In genomic region chr2:130391872-130392670, GRCh38 we compare ENCODE assay signal across 8 cellular contexts. TPM values are rescaled to one million over a fixed set of nuclear protein-coding genes. Genes with fewer than 3 reads are reported as not detected.
DNase-seq lines count a peak whose midpoint lies in the region; ATAC-seq, FAIRE-seq and TF ChIP-seq lines count a peak whose summit lies in the region.

No MANE protein-coding gene starts in this region.

- no peaks in the 10 kb centered on the region for H3K9me3 Mint-ChIP-seq in CD4-positive, alpha-beta T cell

- FAIRE-seq in keratinocyte (lab: Jason Lieb, UNC) = no peak

- intact Hi-C loops in CD4-positive, alpha-beta T cell (cut with DNase I, micrococcal nuclease) = no loop called here

- H3K9me1 ChIP-seq in keratinocyte (ENCODE audit: control insufficient read depth, extremely low read depth, insufficient read depth, low read length) = no peaks in the 10 kb centered on the region

- no peak overlapping the region for H3K27ac ChIP-seq in CD4-positive, alpha-beta T cell (ENCODE audit: low read depth, low read length)
- no peak overlapping the region for H3K27ac ChIP-seq in keratinocyte (ENCODE audit: control insufficient read depth, insufficient read depth, low read length)

- H2AFZ ChIP-seq in keratinocyte (ENCODE audit: control insufficient read depth, low read length) = peak overlapping the region; percentile 84

- DNase-seq in CD4-positive, alpha-beta T cell = no peak
- peak; percentile 34 for DNase-seq in M059J (ENCODE audit: low read depth)
- no peak for DNase-seq in astrocyte of the cerebellum (ENCODE audit: low read depth)
- no peak for DNase-seq in keratinocyte (ENCODE audit: low read depth, low spot score)
- peak; percentile 38 for DNase-seq in stimulated activated naive CD8-positive, alpha-beta T cell treated with anti-CD3 and anti-CD28 coated beads, Interleukin-15, Interleukin-2, amounts not matched to agents 100 U/mL and 50 U/mL, for 24 hours
- no peak for DNase-seq in A172 (ENCODE audit: low spot score)
- DNase-seq in G401 (ENCODE audit: low spot score) = no peak

- H3K9ac ChIP-seq in keratinocyte (ENCODE audit: control insufficient read depth, extremely low read depth, insufficient read depth, low read length) = peak overlapping the region; percentile 41

- TF ChIP-seq CTCF in CD4-positive, alpha-beta T cell (IDR thresholded peaks at IDR 0.05) = no peak
- no peak for TF ChIP-seq CTCF in astrocyte of the cerebellum (IDR thresholded peaks at IDR 0.05; ENCODE audit: low read depth, low read length, missing control alignments)
- no peak for TF ChIP-seq CTCF in keratinocyte (optimal IDR thresholded peaks at IDR 0.05 in 1 of 3, IDR thresholded peaks at IDR 0.05 in 1 of 3, conservative IDR thresholded peaks at IDR 0.05 in 1 of 3; ENCODE audit: extremely low read depth in 1 of 3, insufficient read depth in 2 of 3, low read length in 3 of 3)

- dilution Hi-C loops in keratinocyte (cut with MboI; ENCODE audit: extremely low pct_ligation_motif_present, low sequenced_read_pairs) = no loop called here

- POLR2A ChIA-PET in CD4-positive, alpha-beta T cell (lab: Charles Lee) = interaction anchor here (1.5 kb wide), 1 partner anchor 50 kb away, joined by 7 read pairs; the partner anchor contains the start of gene IMP4

- H3K4me3 ChIP-seq in astrocyte of the cerebellum (ENCODE audit: low read depth, low read length) (peak overlapping the region; percentile 64), keratinocyte (ENCODE audit: control insufficient read depth in 2 of 3, extremely low read depth in 1 of 3, insufficient read depth in 2 of 3, low read depth in 1 of 3, low read length in 3 of 3) (peak overlapping the region; percentile 58 to 74 (median 71))

- peaks cover 13% of the 10 kb centered on the region for H3K4me1 Mint-ChIP-seq in CD4-positive, alpha-beta T cell (ENCODE audit: low read depth)

- in situ Hi-C loops in astrocyte of the cerebellum (cut with HindIII; ENCODE audit: low sequenced_read_pairs) (no loop called here), G401 (cut with HindIII; ENCODE audit: low sequenced_read_pairs) (no loop called here)

- peak overlapping the region; percentile 53 for H3K4me2 ChIP-seq in keratinocyte (ENCODE audit: control insufficient read depth, extremely low read depth, insufficient read depth, low read depth, low read length)

- no peaks in the 10 kb centered on the region for H4K20me1 ChIP-seq in keratinocyte (ENCODE audit: control insufficient read depth, extremely low read depth, insufficient read depth, low read length)

- no peaks in the 10 kb centered on the region for H3K36me3 Mint-ChIP-seq in CD4-positive, alpha-beta T cell (ENCODE audit: low read depth)

- CTCF ChIA-PET in CD4-positive, alpha-beta T cell (lab: Charles Lee) = no interaction called here

- H3K9me3 ChIP-seq in CD4-positive, alpha-beta T cell (ENCODE audit: control insufficient read depth, low read length) = no peaks in the 10 kb centered on the region
- no peaks in the 10 kb centered on the region for H3K9me3 ChIP-seq in keratinocyte (ENCODE audit: control insufficient read depth, low read depth, low read length)

- peak overlapping the region; percentile 87 for H3K4me3 Mint-ChIP-seq in CD4-positive, alpha-beta T cell

- H3K79me2 ChIP-seq in keratinocyte (ENCODE audit: control insufficient read depth, insufficient read depth, low read length) = no peaks in the 10 kb centered on the region

- H3K27ac Mint-ChIP-seq in CD4-positive, alpha-beta T cell = no peak overlapping the region

- no peaks in the 10 kb centered on the region for H3K27me3 ChIP-seq in CD4-positive, alpha-beta T cell (ENCODE audit: control insufficient read depth, insufficient read depth, low read length)
- no peaks in the 10 kb centered on the region for H3K27me3 ChIP-seq in keratinocyte (ENCODE audit: control insufficient read depth, extremely low read depth, insufficient read depth, low read length)

- H3K4me1 ChIP-seq in keratinocyte (ENCODE audit: control insufficient read depth, extremely low read depth, insufficient read depth, low read length) = peaks cover 3% of the 10 kb centered on the region

- H3K36me3 ChIP-seq in keratinocyte (ENCODE audit: control insufficient read depth in 2 of 2, extremely low read depth in 1 of 2, insufficient read depth in 2 of 2, low read length in 2 of 2) = no peaks in the 10 kb centered on the region

- no peak for ATAC-seq in CD4-positive, alpha-beta T cell (ENCODE audit: poor library complexity)
- ATAC-seq in stimulated activated naive CD8-positive, alpha-beta T cell treated with anti-CD3 and anti-CD28 coated beads, Interleukin-15, Interleukin-2, amounts not matched to agents 100 U/mL and 50 U/mL, for 24 hours = no peak
- ATAC-seq in HG02571 (IDR thresholded peaks at IDR 0.05; ENCODE audit: unreplicated experiment) = no peak

- H3K27me3 Mint-ChIP-seq in CD4-positive, alpha-beta T cell = peaks cover 23% of the 10 kb centered on the region

RNA-seq across cellular contexts. Expression of gene PTPN18, which starts 36.2 kb away (rescaled TPM):
- total RNA-seq in CD4-positive, alpha-beta T cell = 10 to 100 TPM; 27.6 to 27.8 TPM
- 16.5 and 19.0 TPM in 2 replicates for total RNA-seq in M059J (2014; rRNA removed; shearing (Covaris generic))
- 8.7 to 13.5 TPM (median 9.6 TPM) in 3 replicates for polyA plus RNA-seq in keratinocyte
- 4.5 TPM for polyA plus RNA-seq in keratinocyte (2011; ENCODE audit: low read depth)
- polyA plus RNA-seq in keratinocyte (2011; cell fraction: cytosol; rRNA removed) = 6.4 and 7.1 TPM in 2 replicates
- 22.7 and 29.3 TPM in 2 replicates for polyA plus RNA-seq in keratinocyte (2011; cell fraction: nucleus; rRNA removed)
- polyA plus RNA-seq in keratinocyte (2012; ENCODE audit: low replicate concordance) = 5.8 and 9.7 TPM in 2 replicates
- 6.3 to 47.6 TPM (median 21.6 TPM) in 3 replicates for polyA minus RNA-seq in keratinocyte
- polyA minus RNA-seq in keratinocyte (2011; cell fraction: cytosol; rRNA and poly(A)+ RNA removed) = 3.3 TPM
- 7.8 and 11.4 TPM in 2 replicates for polyA minus RNA-seq in keratinocyte (2011; cell fraction: nucleus; rRNA and poly(A)+ RNA removed)
- total RNA-seq in A172 (2014; rRNA removed; shearing (Covaris generic)) = 21.0 and 25.9 TPM in 2 replicates
- total RNA-seq in G401 (2014; rRNA removed; shearing (Covaris generic)) = 24.4 and 26.1 TPM in 2 replicates

RNA-seq across cellular contexts. Expression of gene IMP4, which starts 49.4 kb away (rescaled TPM):
- 10 to 100 TPM; 81.7 to 88.1 TPM for total RNA-seq in CD4-positive, alpha-beta T cell
- total RNA-seq in M059J (2014; rRNA removed; shearing (Covaris generic)) = 91.1 and 97.3 TPM in 2 replicates
- 75.8 to 127 TPM (median 111 TPM) in 3 replicates for polyA plus RNA-seq in keratinocyte
- 54.9 TPM for polyA plus RNA-seq in keratinocyte (2011; ENCODE audit: low read depth)
- 82.3 and 145 TPM in 2 replicates for polyA plus RNA-seq in keratinocyte (2011; cell fraction: cytosol; rRNA removed)
- 100 and 122 TPM in 2 replicates for polyA plus RNA-seq in keratinocyte (2011; cell fraction: nucleus; rRNA removed)
- 92.9 and 149 TPM in 2 replicates for polyA plus RNA-seq in keratinocyte (2012; ENCODE audit: low replicate concordance)
- 71.5 to 192 TPM (median 83.7 TPM) in 3 replicates for polyA minus RNA-seq in keratinocyte
- 117 TPM for polyA minus RNA-seq in keratinocyte (2011; cell fraction: cytosol; rRNA and poly(A)+ RNA removed)
- 26.3 and 30.4 TPM in 2 replicates for polyA minus RNA-seq in keratinocyte (2011; cell fraction: nucleus; rRNA and poly(A)+ RNA removed)
- total RNA-seq in A172 (2014; rRNA removed; shearing (Covaris generic)) = 139 and 142 TPM in 2 replicates
- 84.2 and 100 TPM in 2 replicates for total RNA-seq in G401 (2014; rRNA removed; shearing (Covaris generic))

Comparison
In these comparisons a context has a peak if more than half of its experiments do, and no peak if none do; other contexts are left out.
1. DNase-seq: peak in M059J (single experiment) and stimulated activated naive CD8-positive, alpha-beta T cell treated with anti-CD3 and anti-CD28 coated beads, Interleukin-15, Interleukin-2, amounts not matched to agents 100 U/mL and 50 U/mL, for 24 hours (single experiment); none in CD4-positive, alpha-beta T cell (0 of 10), astrocyte of the cerebellum (single experiment), keratinocyte (single experiment), A172 (single experiment) and G401 (single experiment).